In genomic region chr7:5419523-5420107, GRCh38 we compare ENCODE assay signal across 8 cellular contexts. TPM values are rescaled to one million over a fixed set of nuclear protein-coding genes. Genes with fewer than 3 reads are reported as not detected.
DNase-seq lines count a peak whose midpoint lies in the region; ATAC-seq and TF ChIP-seq lines count a peak whose summit lies in the region.

No MANE protein-coding gene starts in this region.

- peaks cover 35% of the 10 kb centered on the region for H3K79me2 ChIP-seq in mesendoderm (ENCODE audit: control insufficient read depth, insufficient read depth, low read length)

- no peaks in the 10 kb centered on the region for H3K27me3 ChIP-seq in mesendoderm (ENCODE audit: insufficient read depth, low read length, poor library complexity)
- H3K27me3 ChIP-seq in upper lobe of right lung = no peaks in the 10 kb centered on the region

- no peak overlapping the region for H4K5ac ChIP-seq in mesendoderm (ENCODE audit: low read length)

- CTCF ChIA-PET in activated naive CD4-positive, alpha-beta T cell treated with anti-CD3 and anti-CD28 coated beads, Interleukin-2, amount 10 ng/mL, durations not matched to agents 7 days and 5 days (lab: Charles Lee) = no interaction called here

- peak overlapping the region; percentile 91 for H3K56ac ChIP-seq in mesendoderm (ENCODE audit: low read length)

- H3K18ac ChIP-seq in mesendoderm (ENCODE audit: low read length) = peak overlapping the region; percentile 100

- peak overlapping the region; percentile 52 for H2BK120ac ChIP-seq in mesendoderm (ENCODE audit: low read depth, low read length)

- ATAC-seq in activated naive CD4-positive, alpha-beta T cell treated with anti-CD3 and anti-CD28 coated beads, Interleukin-2, amount 50 U/mL, for 72 hours = no peak
- ATAC-seq in upper lobe of right lung = no peak

- H3K27ac Mint-ChIP-seq in activated naive CD4-positive, alpha-beta T cell treated with anti-CD3 and anti-CD28 coated beads, Interleukin-2, amount 10 ng/mL, durations not matched to agents 7 days and 5 days = peak overlapping the region; percentile 28
- H3K27ac Mint-ChIP-seq in activated naive CD4-positive, alpha-beta T cell treated with anti-CD3 and anti-CD28 coated beads, Interleukin-2, amount 50 U/mL, for 72 hours = peak overlapping the region in 1 of 2 donors; percentile 68

- peak overlapping the region; percentile 90 for H3K9ac ChIP-seq in mesendoderm (ENCODE audit: low read length)

- H3K27ac ChIP-seq in cingulate gyrus (ENCODE audit: low read depth, low read length) = peak overlapping the region; percentile 83
- peak overlapping the region; percentile 62 for H3K27ac ChIP-seq in mesendoderm (ENCODE audit: low read depth, low read length)
- peak overlapping the region; percentile 97 for H3K27ac ChIP-seq in upper lobe of right lung

- TF ChIP-seq CTCF in upper lobe of right lung (IDR thresholded peaks at IDR 0.05) = no peak

- H2BK5ac ChIP-seq in mesendoderm (ENCODE audit: low read length) = no peak overlapping the region

- H2BK15ac ChIP-seq in mesendoderm (replicated peaks; ENCODE audit: low read depth) = peak overlapping the region; percentile 4

- peaks cover 33% of the 10 kb centered on the region for H3K4me1 Mint-ChIP-seq in activated naive CD4-positive, alpha-beta T cell treated with anti-CD3 and anti-CD28 coated beads, Interleukin-2, amount 10 ng/mL, durations not matched to agents 7 days and 5 days

- no peak overlapping the region for H2AK5ac ChIP-seq in mesendoderm (ENCODE audit: low read length)

- peaks cover 6% of the 10 kb centered on the region for H3K79me1 ChIP-seq in mesendoderm (ENCODE audit: low read length)

- no peaks in the 10 kb centered on the region for H3K36me3 ChIP-seq in mesendoderm (ENCODE audit: control insufficient read depth, insufficient read depth, low read length)
- peaks cover 5% of the 10 kb centered on the region for H3K36me3 ChIP-seq in upper lobe of right lung

- H3K23ac ChIP-seq in mesendoderm (ENCODE audit: low read length) = peak overlapping the region; percentile 24

- no peaks in the 10 kb centered on the region for H3K9me3 Mint-ChIP-seq in activated naive CD4-positive, alpha-beta T cell treated with anti-CD3 and anti-CD28 coated beads, Interleukin-2, amount 10 ng/mL, durations not matched to agents 7 days and 5 days
- H3K9me3 Mint-ChIP-seq in activated naive CD4-positive, alpha-beta T cell treated with anti-CD3 and anti-CD28 coated beads, Interleukin-2, amount 50 U/mL, for 72 hours = no peaks in the 10 kb centered on the region

- intact Hi-C loops in upper lobe of right lung (cut with DNase I) = no loop called here

- H3K4me3 Mint-ChIP-seq in activated naive CD4-positive, alpha-beta T cell treated with anti-CD3 and anti-CD28 coated beads, Interleukin-2, amount 10 ng/mL, durations not matched to agents 7 days and 5 days = peak overlapping the region; percentile 31

- H3K4ac ChIP-seq in mesendoderm (ENCODE audit: low read depth, low read length) = peak overlapping the region; percentile 82

- no CpG with 5 or more reads among the region's 44 CpGs for WGBS in mesendoderm (ENCODE audit: extremely low coverage, insufficient coverage, low lambda C conversion rate)

- peaks cover 3% of the 10 kb centered on the region for H3K36me3 Mint-ChIP-seq in activated naive CD4-positive, alpha-beta T cell treated with anti-CD3 and anti-CD28 coated beads, Interleukin-2, amount 10 ng/mL, durations not matched to agents 7 days and 5 days
- H3K36me3 Mint-ChIP-seq in activated naive CD4-positive, alpha-beta T cell treated with anti-CD3 and anti-CD28 coated beads, Interleukin-2, amount 50 U/mL, for 72 hours = no peaks in the 10 kb centered on the region

- H3K9me3 ChIP-seq in upper lobe of right lung = no peaks in the 10 kb centered on the region

- H3K4me3 ChIP-seq in mesendoderm (ENCODE audit: low read length) (peak overlapping the region; percentile 85), upper lobe of right lung (peak overlapping the region; percentile 83)

- no peak overlapping the region for H4K8ac ChIP-seq in mesendoderm (ENCODE audit: low read depth, low read length)

- H3K4me1 ChIP-seq in mesendoderm (ENCODE audit: control insufficient read depth, low read depth, low read length) = peaks cover 14% of the 10 kb centered on the region
- H3K4me1 ChIP-seq in upper lobe of right lung = peaks cover 35% of the 10 kb centered on the region

- peaks cover 99% of the 10 kb centered on the region for H3K27me3 Mint-ChIP-seq in activated naive CD4-positive, alpha-beta T cell treated with anti-CD3 and anti-CD28 coated beads, Interleukin-2, amount 10 ng/mL, durations not matched to agents 7 days and 5 days

- H3K4me2 ChIP-seq in mesendoderm (ENCODE audit: low read length) = peak overlapping the region; percentile 81

- no peak for DNase-seq in activated naive CD4-positive, alpha-beta T cell treated with anti-CD3 and anti-CD28 coated beads, Interleukin-2, amount 10 ng/mL, durations not matched to agents 7 days and 5 days
- DNase-seq in activated naive CD4-positive, alpha-beta T cell treated with anti-CD3 and anti-CD28 coated beads, Interleukin-2, amount 50 U/mL, for 72 hours (ENCODE audit: low spot score in 2 of 2) = no peak
- peak; percentile 58 for DNase-seq in mesendoderm
- peak; percentile 70 for DNase-seq in upper lobe of right lung
- DNase-seq in NCI-H2081 treated with DMSO at 0.1 percent for 48 hours (lab: John Stamatoyannopoulos, UW) = no peak
- no peak for DNase-seq in NCI-H146 (lab: John Stamatoyannopoulos, UW)
- no peak for DNase-seq in activated effector memory CD4-positive, alpha-beta T cell treated with Interleukin-2 at 50 U/mL for 16 hours

RNA-seq across cellular contexts. Expression of gene TNRC18, which starts 4.0 kb away (rescaled TPM):
- total RNA-seq in activated naive CD4-positive, alpha-beta T cell treated with anti-CD3 and anti-CD28 coated beads, Interleukin-2, amount 50 U/mL, for 72 hours = 10 to 100 TPM; 46.9 to 47.7 TPM
- polyA plus RNA-seq in mesendoderm (2013, experiment 1 of 2) = 23.2 TPM
- 22.9 TPM for polyA plus RNA-seq in mesendoderm (2013, experiment 2 of 2)
- total RNA-seq in upper lobe of right lung = 118 TPM

Comparison
In these comparisons a context has a peak if more than half of its experiments do, and no peak if none do; other contexts are left out.
1. DNase-seq: peak in mesendoderm (single experiment) and upper lobe of right lung (single experiment); none in activated naive CD4-positive, alpha-beta T cell treated with anti-CD3 and anti-CD28 coated beads, Interleukin-2, amount 10 ng/mL, durations not matched to agents 7 days and 5 days (single experiment), activated naive CD4-positive, alpha-beta T cell treated with anti-CD3 and anti-CD28 coated beads, Interleukin-2, amount 50 U/mL, for 72 hours (0 of 2), NCI-H2081 treated with DMSO at 0.1 percent for 48 hours (single experiment), NCI-H146 (single experiment) and activated effector memory CD4-positive, alpha-beta T cell treated with Interleukin-2 at 50 U/mL for 16 hours (single experiment).
2. Peak in every context shown above with its lines, with median percentiles within 50 percentile points of each other: H3K27ac ChIP-seq.